Comparison of ENCODE assay signal across 1 cellular context in genomic region chr2:161367675-161368074, GRCh38.
TF ChIP-seq lines count a peak whose summit lies in the region.

No MANE protein-coding gene starts in this region.

TF ChIP-seq in K562, 482 proteins besides CTCF, POLR2A, EP300 and RAD21:
- TF ChIP-seq, protein P1, sequence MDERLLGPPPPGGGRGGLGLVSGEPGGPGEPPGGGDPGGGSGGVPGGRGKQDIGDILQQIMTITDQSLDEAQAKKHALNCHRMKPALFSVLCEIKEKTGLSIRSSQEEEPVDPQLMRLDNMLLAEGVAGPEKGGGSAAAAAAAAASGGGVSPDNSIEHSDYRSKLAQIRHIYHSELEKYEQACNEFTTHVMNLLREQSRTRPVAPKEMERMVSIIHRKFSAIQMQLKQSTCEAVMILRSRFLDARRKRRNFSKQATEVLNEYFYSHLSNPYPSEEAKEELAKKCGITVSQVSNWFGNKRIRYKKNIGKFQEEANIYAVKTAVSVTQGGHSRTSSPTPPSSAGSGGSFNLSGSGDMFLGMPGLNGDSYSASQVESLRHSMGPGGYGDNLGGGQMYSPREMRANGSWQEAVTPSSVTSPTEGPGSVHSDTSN (CRISPR knock-in tag; IDR thresholded peaks at IDR 0.05; ENCODE audit: low read depth) = no peak
- TF ChIP-seq, protein P1 (tag; conservative IDR thresholded peaks at IDR 0.05; ENCODE audit: low read depth) = 0 out of 2 replicates have a peak, but pooled peaks have one; percentile 17
- TF ChIP-seq ZNF589 (CRISPR knock-in tag; IDR thresholded peaks at IDR 0.05; ENCODE audit: low read depth) (no peak), MEF2A (IDR thresholded peaks at IDR 0.05; ENCODE audit: control insufficient read depth, low read depth, low read length) (no peak), MEIS2 (IDR thresholded peaks at IDR 0.05; ENCODE audit: partially characterized antibody) (peak; percentile 53), MTF1 (CRISPR knock-in tag; IDR thresholded peaks at IDR 0.05; ENCODE audit: borderline replicate concordance) (no peak), ZNF76 (CRISPR knock-in tag; IDR thresholded peaks at IDR 0.05; ENCODE audit: borderline replicate concordance) (no peak)
- TF ChIP-seq, protein P2, sequence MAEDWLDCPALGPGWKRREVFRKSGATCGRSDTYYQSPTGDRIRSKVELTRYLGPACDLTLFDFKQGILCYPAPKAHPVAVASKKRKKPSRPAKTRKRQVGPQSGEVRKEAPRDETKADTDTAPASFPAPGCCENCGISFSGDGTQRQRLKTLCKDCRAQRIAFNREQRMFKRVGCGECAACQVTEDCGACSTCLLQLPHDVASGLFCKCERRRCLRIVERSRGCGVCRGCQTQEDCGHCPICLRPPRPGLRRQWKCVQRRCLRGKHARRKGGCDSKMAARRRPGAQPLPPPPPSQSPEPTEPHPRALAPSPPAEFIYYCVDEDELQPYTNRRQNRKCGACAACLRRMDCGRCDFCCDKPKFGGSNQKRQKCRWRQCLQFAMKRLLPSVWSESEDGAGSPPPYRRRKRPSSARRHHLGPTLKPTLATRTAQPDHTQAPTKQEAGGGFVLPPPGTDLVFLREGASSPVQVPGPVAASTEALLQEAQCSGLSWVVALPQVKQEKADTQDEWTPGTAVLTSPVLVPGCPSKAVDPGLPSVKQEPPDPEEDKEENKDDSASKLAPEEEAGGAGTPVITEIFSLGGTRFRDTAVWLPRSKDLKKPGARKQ (CRISPR knock-in tag; IDR thresholded peaks at IDR 0.05) = no peak
